In the genomic region with DNA sequence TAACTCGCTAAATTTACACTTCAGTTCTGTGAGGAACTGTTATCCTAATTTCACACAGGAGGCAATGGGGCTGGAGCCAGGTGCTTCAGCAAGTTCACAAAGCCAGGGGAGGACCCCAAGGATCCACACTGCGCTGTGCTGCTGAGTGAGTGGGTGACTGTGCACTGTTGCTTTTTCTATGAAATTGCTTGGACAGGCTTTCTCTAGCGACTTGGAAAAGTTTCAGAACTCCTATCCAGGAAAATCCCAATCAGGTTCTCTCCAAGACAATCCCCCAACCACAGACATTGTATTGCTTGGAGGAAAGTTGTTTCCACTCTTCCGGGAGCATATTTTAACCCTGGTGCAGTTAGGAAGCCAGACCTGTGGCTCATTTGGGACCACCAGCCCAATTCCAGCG, we compare ENCODE assay signal across 21 cellular contexts.
DNase-seq lines count a peak whose midpoint lies in the region; ATAC-seq and TF ChIP-seq lines count a peak whose summit lies in the region.
"Had no signal": no experiment of that assay in that cellular context is flagged by ENCODE, and none has a peak within 500 bp of the region (broad histone marks: within the 10 kb centered on the region; RNA-seq: fewer than 3 reads in every experiment).

No MANE protein-coding gene starts in this region.

- H3K4me1 ChIP-seq in OCI-LY3 (ENCODE audit: low read length) (peaks cover 61% of the 10 kb centered on the region), mesenchymal stem cell (ENCODE audit: control insufficient read depth, insufficient read depth, low read depth, low read length) (peaks cover 44% of the 10 kb centered on the region)
- H3K4me1 ChIP-seq: gastrocnemius medialis had no signal

- H3K9me3 ChIP-seq in OCI-LY3 (ENCODE audit: insufficient read depth, low read length) (peaks cover 14% of the 10 kb centered on the region), mesenchymal stem cell (ENCODE audit: control insufficient read depth, low read length) (peaks cover 4% of the 10 kb centered on the region)
- H3K9me3 ChIP-seq: gastrocnemius medialis had no signal

- H3K36me3 ChIP-seq in OCI-LY3 (replicated peaks; ENCODE audit: low read depth, low read length) (peaks cover 11% of the 10 kb centered on the region), mesenchymal stem cell (ENCODE audit: control insufficient read depth in 1 of 2, insufficient read depth in 2 of 2, low read depth in 1 of 2, low read length in 2 of 2) (no peaks in the 10 kb centered on the region)
- H3K36me3 ChIP-seq: gastrocnemius medialis, spleen, upper lobe of left lung had no signal

- no peak overlapping the region for H2BK12ac ChIP-seq in mesenchymal stem cell (ENCODE audit: low read length in 2 of 2)

- H2BK15ac ChIP-seq in mesenchymal stem cell (ENCODE audit: low read depth, poor library complexity, severe bottlenecking), result no peak overlapping the region

- peak overlapping the region; percentile 42 for H3K4me3 ChIP-seq in OCI-LY3 (ENCODE audit: low read length)
- no peak overlapping the region for H3K4me3 ChIP-seq in mesenchymal stem cell (ENCODE audit: insufficient read depth in 1 of 2, low read depth in 1 of 2, low read length in 2 of 2)
- H3K4me3 ChIP-seq: gastrocnemius medialis, spleen, upper lobe of left lung had no signal

- no peak overlapping the region for H4K91ac ChIP-seq in mesenchymal stem cell (ENCODE audit: low read length)

- no peaks in the 10 kb centered on the region for H4K20me1 ChIP-seq in OCI-LY3 (ENCODE audit: insufficient read depth, low read length)

- no peak overlapping the region for H3K23ac ChIP-seq in mesenchymal stem cell (ENCODE audit: low read length in 2 of 2)

- H3K4me2 ChIP-seq in OCI-LY3 (ENCODE audit: low read length), result peak overlapping the region; percentile 78
- H3K4me2 ChIP-seq in mesenchymal stem cell (ENCODE audit: low read length, poor library complexity, severe bottlenecking), result no peak overlapping the region

- H2BK120ac ChIP-seq in mesenchymal stem cell (ENCODE audit: low read depth, low read length), result no peak overlapping the region

- no peak overlapping the region for H3K14ac ChIP-seq in mesenchymal stem cell (ENCODE audit: low read length in 2 of 2)

- H2AFZ ChIP-seq in OCI-LY3 (ENCODE audit: low read depth, low read length) (no peak overlapping the region), mesenchymal stem cell (ENCODE audit: low read depth, low read length) (no peak overlapping the region)

- no peaks in the 10 kb centered on the region for H3K79me2 ChIP-seq in OCI-LY3 (ENCODE audit: low read length)

- H3K4ac ChIP-seq in mesenchymal stem cell (ENCODE audit: low read depth in 1 of 2, low read length in 2 of 2), result no peak overlapping the region

- H3K27me3 ChIP-seq in OCI-LY3 (ENCODE audit: low read depth, low read length), result peaks cover 40% of the 10 kb centered on the region
- H3K27me3 ChIP-seq in mesenchymal stem cell (ENCODE audit: control insufficient read depth in 1 of 2, insufficient read depth in 1 of 2, low read length in 2 of 2), result peaks cover 0 to 50% of the 10 kb centered on the region in 2 experiments
- H3K27me3 ChIP-seq: gastrocnemius medialis, upper lobe of left lung had no signal

- H3K27ac ChIP-seq in OCI-LY3 (ENCODE audit: low read length) (peak overlapping the region; percentile 57), cingulate gyrus (ENCODE audit: low read depth, low read length) (peak overlapping the region; percentile 30), mesenchymal stem cell (ENCODE audit: low read length, poor library complexity, severe bottlenecking) (peak overlapping the region; percentile 82), caudate nucleus (ENCODE audit: low read depth, low read length) (no peak overlapping the region)
- H3K27ac ChIP-seq: gastrocnemius medialis, spleen, upper lobe of left lung had no signal

- DNase-seq in A172 (ENCODE audit: low spot score), result peak; percentile 56
- DNase-seq in mesenchymal stem cell, result no peak
- DNase-seq in hippocampal formation (lab: John Stamatoyannopoulos, UW), result no peak
- no peak for DNase-seq in caudate nucleus (lab: John Stamatoyannopoulos, UW)
- DNase-seq in NCI-H2171 treated with DMSO at 0.1 percent for 48 hours (lab: John Stamatoyannopoulos, UW), result no peak
- DNase-seq: activated naive CD4-positive, alpha-beta T cell treated with Interleukin-2 at 50 U/mL for 16 hours; C1 segment of cervical spinal cord; gastrocnemius medialis; mesendoderm; naive thymus-derived CD4-positive, alpha-beta T cell; NCI-H1105; NCI-H2081 treated with DMSO at 0.1 percent for 48 hours; occipital lobe; stimulated activated CD4-positive, alpha-beta T cell treated with anti-CD3 and anti-CD28 coated beads, Interleukin-4, amount 100 ng/mL, for 1 hour; T1000 had no signal

- H3K9ac ChIP-seq in OCI-LY3 (ENCODE audit: low read length) (peak overlapping the region; percentile 35), mesenchymal stem cell (ENCODE audit: low read length) (no peak overlapping the region)

- no peak for ATAC-seq in GM21529 (IDR thresholded peaks at IDR 0.05; ENCODE audit: unreplicated experiment)
- ATAC-seq: gastrocnemius medialis; naive thymus-derived CD4-positive, alpha-beta T cell; WTC11 had no signal

- H2BK5ac ChIP-seq in mesenchymal stem cell (ENCODE audit: low read depth, low read length, poor library complexity, severe bottlenecking), result no peak overlapping the region

- no peak overlapping the region for H4K8ac ChIP-seq in mesenchymal stem cell (ENCODE audit: low read length)

- no peak for TF ChIP-seq CTCF in OCI-LY3 (IDR thresholded peaks at IDR 0.05; ENCODE audit: low read depth, low read length)

- no peaks in the 10 kb centered on the region for H3K79me1 ChIP-seq in mesenchymal stem cell (replicated peaks; ENCODE audit: low read length, poor library complexity, severe bottlenecking)

- 79% methylated on average over 5 of the region's 5 CpGs for WGBS in mesenchymal stem cell

- H2AK5ac ChIP-seq in mesenchymal stem cell (ENCODE audit: low read length, severe bottlenecking), result peak overlapping the region; percentile 80

- no peak overlapping the region for H3K18ac ChIP-seq in mesenchymal stem cell (ENCODE audit: low read depth in 1 of 2, low read length in 2 of 2)
